ENCODE assay signal across 27 cellular contexts in the genomic region with DNA sequence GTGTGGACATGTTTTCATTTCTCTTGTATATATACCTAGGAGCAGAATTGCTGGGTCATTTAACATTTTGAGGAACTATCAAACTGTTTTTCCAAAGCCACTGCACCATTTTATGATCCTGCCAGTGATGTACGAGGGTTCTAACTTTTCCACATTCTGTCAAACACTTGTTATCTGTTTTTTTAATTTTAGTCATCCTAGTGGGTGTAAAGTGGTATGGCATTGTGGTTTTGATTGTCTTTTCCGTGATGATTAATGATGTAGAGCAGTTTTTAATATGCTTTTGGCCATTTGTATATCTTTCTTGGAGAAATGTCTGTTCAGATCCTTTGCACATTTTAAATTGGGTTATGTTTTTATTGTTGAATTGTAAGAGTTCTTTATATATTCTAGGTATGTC.
"Had no signal": no experiment of that assay in that cellular context is flagged by ENCODE, and none has a peak within 500 bp of the region (broad histone marks: within the 10 kb centered on the region; RNA-seq: fewer than 3 reads in every experiment).

No MANE protein-coding gene starts in this region.

- FAIRE-seq: kidney, TTC549, urothelium cell line had no signal

- H3K9me3 Mint-ChIP-seq: activated naive CD4-positive, alpha-beta T cell treated with anti-CD3 and anti-CD28 coated beads, Interleukin-2, amount 10 ng/mL, durations not matched to agents 7 days and 5 days had no signal

- H3K4me3 Mint-ChIP-seq: activated B cell treated with CpG ODN at 0.5 μM for 24 hours; activated CD8-positive, alpha-beta memory T cell treated with anti-CD3 and anti-CD28 coated beads, Interleukin-2, amount 10 ng/mL, durations not matched to agents 7 days and 5 days; activated CD8-positive, alpha-beta T cell treated with anti-CD3 and anti-CD28 coated beads, Interleukin-2, amount 10 ng/mL, durations not matched to agents 7 days and 5 days; activated naive CD4-positive, alpha-beta T cell treated with anti-CD3 and anti-CD28 coated beads, Interleukin-2, amount 10 ng/mL, durations not matched to agents 7 days and 5 days; immature natural killer cell; naive thymus-derived CD4-positive, alpha-beta T cell; neural crest cell; stimulated activated naive B cell treated with anti-CD40 and anti-IgM and Interleukin-4, amounts not matched to agents 10 μg/mL and 1 μg/mL and 100 μg/mL, for 72 hours had no signal

- DNase-seq: activated B cell treated with CpG ODN at 0.5 μM for 24 hours; activated CD8-positive, alpha-beta memory T cell treated with anti-CD3 and anti-CD28 coated beads, Interleukin-2, amount 10 ng/mL, durations not matched to agents 7 days and 5 days; activated CD8-positive, alpha-beta T cell treated with anti-CD3 and anti-CD28 coated beads, Interleukin-2, amount 10 ng/mL, durations not matched to agents 7 days and 5 days; activated gamma-delta T cell; activated naive CD4-positive, alpha-beta T cell treated with anti-CD3 and anti-CD28 coated beads, Interleukin-2, amount 10 ng/mL, durations not matched to agents 7 days and 5 days; activated T-cell treated with anti-CD3 and anti-CD28 coated beads for 4 hours; amygdala; central memory CD4-positive, alpha-beta T cell; foreskin keratinocyte; heart left ventricle; hypothalamus; immature natural killer cell; kidney; left colon; midbrain; naive thymus-derived CD4-positive, alpha-beta T cell; occipital lobe; psoas muscle; sigmoid colon; stimulated activated CD4-positive, alpha-beta T cell treated with anti-CD3 and anti-CD28 coated beads, Interleukin-2, amount 100 ng/mL, for 24 hours; stimulated activated naive B cell treated with anti-CD40 and anti-IgM and Interleukin-4, amounts not matched to agents 10 μg/mL and 1 μg/mL and 100 μg/mL, for 72 hours; testis; transverse colon had no signal

- H3K27me3 Mint-ChIP-seq: activated B cell treated with CpG ODN at 0.5 μM for 24 hours; activated CD8-positive, alpha-beta memory T cell treated with anti-CD3 and anti-CD28 coated beads, Interleukin-2, amount 10 ng/mL, durations not matched to agents 7 days and 5 days; activated naive CD4-positive, alpha-beta T cell treated with anti-CD3 and anti-CD28 coated beads, Interleukin-2, amount 10 ng/mL, durations not matched to agents 7 days and 5 days; naive thymus-derived CD4-positive, alpha-beta T cell; stimulated activated naive B cell treated with anti-CD40 and anti-IgM and Interleukin-4, amounts not matched to agents 10 μg/mL and 1 μg/mL and 100 μg/mL, for 72 hours had no signal

- ATAC-seq: activated CD8-positive, alpha-beta memory T cell treated with anti-CD3 and anti-CD28 coated beads, Interleukin-2, amount 10 ng/mL, durations not matched to agents 7 days and 5 days; activated CD8-positive, alpha-beta T cell treated with anti-CD3 and anti-CD28 coated beads, Interleukin-2, amount 10 ng/mL, durations not matched to agents 7 days and 5 days; esophagus mucosa; foreskin keratinocyte; heart left ventricle; left colon; naive thymus-derived CD4-positive, alpha-beta T cell; psoas muscle; stimulated activated naive B cell treated with anti-CD40 and anti-IgM and Interleukin-4, amounts not matched to agents 10 μg/mL and 1 μg/mL and 100 μg/mL, for 72 hours had no signal

- H3K4me1 Mint-ChIP-seq: activated naive CD4-positive, alpha-beta T cell treated with anti-CD3 and anti-CD28 coated beads, Interleukin-2, amount 10 ng/mL, durations not matched to agents 7 days and 5 days; immature natural killer cell; neural crest cell had no signal

- H3K27ac Mint-ChIP-seq: activated B cell treated with CpG ODN at 0.5 μM for 24 hours; activated CD8-positive, alpha-beta memory T cell treated with anti-CD3 and anti-CD28 coated beads, Interleukin-2, amount 10 ng/mL, durations not matched to agents 7 days and 5 days; activated CD8-positive, alpha-beta T cell treated with anti-CD3 and anti-CD28 coated beads, Interleukin-2, amount 10 ng/mL, durations not matched to agents 7 days and 5 days; activated naive CD4-positive, alpha-beta T cell treated with anti-CD3 and anti-CD28 coated beads, Interleukin-2, amount 10 ng/mL, durations not matched to agents 7 days and 5 days; immature natural killer cell; naive thymus-derived CD4-positive, alpha-beta T cell; stimulated activated naive B cell treated with anti-CD40 and anti-IgM and Interleukin-4, amounts not matched to agents 10 μg/mL and 1 μg/mL and 100 μg/mL, for 72 hours had no signal
